10 cellular contexts compared by ENCODE assay signal in genomic region chr16:50467559-50467942, GRCh38.
DNase-seq lines count a peak whose midpoint lies in the region; ATAC-seq, FAIRE-seq and TF ChIP-seq lines count a peak whose summit lies in the region.
"Had no signal": no experiment of that assay in that cellular context is flagged by ENCODE, and none has a peak within 500 bp of the region (broad histone marks: within the 10 kb centered on the region; RNA-seq: fewer than 3 reads in every experiment).

No MANE protein-coding gene starts in this region.

- H3K27me3 Mint-ChIP-seq in CD4-positive, alpha-beta memory T cell, result peaks cover 13 to 31% of the 10 kb centered on the region in 2 donors

- no peak overlapping the region for H3K27ac Mint-ChIP-seq in CD4-positive, alpha-beta memory T cell

- peaks cover 0 to 7% (median 4%) of the 10 kb centered on the region in 4 donors for H3K4me1 Mint-ChIP-seq in CD4-positive, alpha-beta memory T cell

- H3K79me2 ChIP-seq in parathyroid adenoma, result no peaks in the 10 kb centered on the region

- no peak overlapping the region for H3K27ac ChIP-seq in CD4-positive, alpha-beta memory T cell (ENCODE audit: low read depth, low read length)
- no peak overlapping the region for H3K27ac ChIP-seq in parathyroid adenoma

- no peak overlapping the region for H3K4me3 ChIP-seq in CD4-positive, alpha-beta memory T cell (ENCODE audit: low read length in 2 of 2)
- H3K4me3 ChIP-seq in epithelial cell of proximal tubule (ENCODE audit: low read depth, low read length) (peak overlapping the region; percentile 19), parathyroid adenoma (ENCODE audit: low read depth, low read length) (no peak overlapping the region)

- H3K9ac ChIP-seq in parathyroid adenoma, result no peak overlapping the region

- H3K4me2 ChIP-seq in parathyroid adenoma (ENCODE audit: low read length), result peak overlapping the region; percentile 23

- H3K9me3 ChIP-seq in CD4-positive, alpha-beta memory T cell (ENCODE audit: control insufficient read depth in 1 of 2, low read length in 2 of 2), result no peaks in the 10 kb centered on the region
- H3K9me3 ChIP-seq in parathyroid adenoma (ENCODE audit: control insufficient read depth, low read length), result peaks cover 6% of the 10 kb centered on the region

- ATAC-seq in HG03432 (IDR thresholded peaks at IDR 0.05; ENCODE audit: unreplicated experiment), result peak; percentile 18

- DNase-seq in CD4-positive, alpha-beta memory T cell, result no peak
- DNase-seq in epithelial cell of proximal tubule (ENCODE audit: low read depth), result no peak
- no peak for DNase-seq in NCI-H2171 (lab: John Stamatoyannopoulos, UW)
- no peak for DNase-seq in D721Med (ENCODE audit: insufficient read length, low spot score)
- no peak for DNase-seq in RKO (ENCODE audit: low spot score)
- no peak for DNase-seq in activated CD8-positive, alpha-beta memory T cell treated with anti-CD3 and anti-CD28 coated beads for 24 hours
- DNase-seq: KBM-7, NCI-H446 treated with DMSO at 0.1 percent for 48 hours had no signal

- POLR2A ChIA-PET in CD4-positive, alpha-beta memory T cell (lab: Charles Lee; ENCODE audit: partially characterized antibody), result no interaction called here

- no peak for FAIRE-seq in D721Med (lab: Jason Lieb, UNC)

- TF ChIP-seq CTCF in epithelial cell of proximal tubule (conservative IDR thresholded peaks at IDR 0.05; ENCODE audit: low read depth, low read length) (no peak), parathyroid adenoma (IDR thresholded peaks at IDR 0.05) (no peak), D721Med (IDR thresholded peaks at IDR 0.05; ENCODE audit: insufficient read depth, missing control alignments) (no peak)

- H3K36me3 Mint-ChIP-seq in CD4-positive, alpha-beta memory T cell, result no peaks in the 10 kb centered on the region

- peak overlapping the region; percentile 27 to 75 (median 70) for H3K4me3 Mint-ChIP-seq in CD4-positive, alpha-beta memory T cell

- CTCF ChIA-PET in CD4-positive, alpha-beta memory T cell (lab: Charles Lee; ENCODE audit: partially characterized antibody), result interaction anchor here (1.2 kb wide), 1 partner anchor 339 kb away, joined by 4 read pairs; no protein-coding TSS in a partner anchor

- H3K27me3 ChIP-seq in CD4-positive, alpha-beta memory T cell (ENCODE audit: insufficient read depth, low read length), result peaks cover 11% of the 10 kb centered on the region
- no peaks in the 10 kb centered on the region for H3K27me3 ChIP-seq in parathyroid adenoma (ENCODE audit: control insufficient read depth, insufficient read depth, low read length)

- intact Hi-C loops in CD4-positive, alpha-beta memory T cell (cut with micrococcal nuclease), result no loop called here

- peaks cover 0 to 2% (median 0%) of the 10 kb centered on the region in 8 donors for H3K9me3 Mint-ChIP-seq in CD4-positive, alpha-beta memory T cell

- H3K36me3 ChIP-seq in CD4-positive, alpha-beta memory T cell (ENCODE audit: insufficient read depth, low read length), result no peaks in the 10 kb centered on the region
- H3K36me3 ChIP-seq in parathyroid adenoma (ENCODE audit: control insufficient read depth, insufficient read depth, low read length), result no peaks in the 10 kb centered on the region

- H3K4me1 ChIP-seq in CD4-positive, alpha-beta memory T cell (ENCODE audit: insufficient read depth, low read length), result no peaks in the 10 kb centered on the region
- no peaks in the 10 kb centered on the region for H3K4me1 ChIP-seq in parathyroid adenoma

- H2AFZ ChIP-seq in parathyroid adenoma, result peak overlapping the region; percentile 53
